10 cellular contexts compared by ENCODE assay signal in genomic region chr19:36245210-36246005, GRCh38. TPM values are rescaled to one million over a fixed set of nuclear protein-coding genes. Genes with fewer than 3 reads are reported as not detected.
DNase-seq lines count a peak whose midpoint lies in the region; ATAC-seq lines count a peak whose summit lies in the region.
"Had no signal": no experiment of that assay in that cellular context is flagged by ENCODE, and none has a peak within 500 bp of the region (broad histone marks: within the 10 kb centered on the region; RNA-seq: fewer than 3 reads in every experiment).

No MANE protein-coding gene starts in this region.

- H4K8ac ChIP-seq in trophoblast cell (ENCODE audit: low read depth, low read length): peak overlapping the region; percentile 36

- no peak overlapping the region for H4K91ac ChIP-seq in trophoblast cell (ENCODE audit: low read depth, low read length)

- H3K27ac ChIP-seq in trophoblast cell (ENCODE audit: low read depth, low read length): no peak overlapping the region
- H3K27ac ChIP-seq: right lobe of liver had no signal

- H3K4me1 Mint-ChIP-seq in activated naive CD4-positive, alpha-beta T cell treated with anti-CD3 and anti-CD28 coated beads, Interleukin-2, amount 10 ng/mL, durations not matched to agents 7 days and 5 days: no peaks in the 10 kb centered on the region

- no peak overlapping the region for H3K14ac ChIP-seq in trophoblast cell (ENCODE audit: low read length)

- H2BK120ac ChIP-seq in trophoblast cell (ENCODE audit: insufficient read depth, low read length, poor library complexity): no peak overlapping the region

- H2BK12ac ChIP-seq in trophoblast cell (ENCODE audit: low read length): no peak overlapping the region

- H4K12ac ChIP-seq in trophoblast cell (ENCODE audit: low read depth, low read length): no peak overlapping the region

- H3K23ac ChIP-seq in trophoblast cell (ENCODE audit: low read length): no peak overlapping the region

- no peak overlapping the region for H3K27ac Mint-ChIP-seq in activated naive CD4-positive, alpha-beta T cell treated with anti-CD3 and anti-CD28 coated beads, Interleukin-2, amount 10 ng/mL, durations not matched to agents 7 days and 5 days

- H3K27me3 Mint-ChIP-seq in activated naive CD4-positive, alpha-beta T cell treated with anti-CD3 and anti-CD28 coated beads, Interleukin-2, amount 10 ng/mL, durations not matched to agents 7 days and 5 days: peaks cover 15% of the 10 kb centered on the region

- H3K36me3 ChIP-seq in trophoblast cell (ENCODE audit: control insufficient read depth in 1 of 2, insufficient read depth in 2 of 2, low read length in 2 of 2): no peaks in the 10 kb centered on the region
- H3K36me3 ChIP-seq: right lobe of liver had no signal

- peak overlapping the region; percentile 67 for H3K4me3 ChIP-seq in trophoblast cell (ENCODE audit: low read depth, low read length)

- H3K79me2 ChIP-seq in trophoblast cell (ENCODE audit: control insufficient read depth, insufficient read depth, low read length, poor library complexity): no peaks in the 10 kb centered on the region

- H3K9me3 Mint-ChIP-seq in activated naive CD4-positive, alpha-beta T cell treated with anti-CD3 and anti-CD28 coated beads, Interleukin-2, amount 10 ng/mL, durations not matched to agents 7 days and 5 days: peaks cover 47% of the 10 kb centered on the region

- DNase-seq in D341Med (ENCODE audit: low spot score) (peak; percentile 38), RPMI7951 (ENCODE audit: low read depth) (peak; percentile 17), Right ventricle myocardium superior (no peak), trophoblast cell (peak in 1 of 2 donors; percentile 42)
- no peak for DNase-seq in activated naive CD4-positive, alpha-beta T cell treated with anti-CD3 and anti-CD28 coated beads, Interleukin-2, amount 10 ng/mL, durations not matched to agents 7 days and 5 days
- no peak for DNase-seq in central memory CD4-positive, alpha-beta T cell
- DNase-seq: NCI-H146, right lobe of liver had no signal

- no peak overlapping the region for H3K9ac ChIP-seq in trophoblast cell (ENCODE audit: low read length)

- peaks cover 9% of the 10 kb centered on the region for H3K36me3 Mint-ChIP-seq in activated naive CD4-positive, alpha-beta T cell treated with anti-CD3 and anti-CD28 coated beads, Interleukin-2, amount 10 ng/mL, durations not matched to agents 7 days and 5 days

- peak overlapping the region; percentile 82 for H3K4me2 ChIP-seq in trophoblast cell (ENCODE audit: low read length)

- CTCF ChIA-PET in activated naive CD4-positive, alpha-beta T cell treated with anti-CD3 and anti-CD28 coated beads, Interleukin-2, amount 10 ng/mL, durations not matched to agents 7 days and 5 days (lab: Charles Lee): no interaction called here

- no peak overlapping the region for H2BK5ac ChIP-seq in trophoblast cell (ENCODE audit: low read depth, low read length, poor library complexity)

- ATAC-seq in Right ventricle myocardium superior (ENCODE audit: poor library complexity) (peak; percentile 58), HG02678 (IDR thresholded peaks at IDR 0.05; ENCODE audit: unreplicated experiment) (no peak), GM21447 (IDR thresholded peaks at IDR 0.05; ENCODE audit: unreplicated experiment) (no peak)

- no peak overlapping the region for H3K4me3 Mint-ChIP-seq in activated naive CD4-positive, alpha-beta T cell treated with anti-CD3 and anti-CD28 coated beads, Interleukin-2, amount 10 ng/mL, durations not matched to agents 7 days and 5 days

- no peak overlapping the region for H2AK5ac ChIP-seq in trophoblast cell (ENCODE audit: low read length)

- H3K79me1 ChIP-seq in trophoblast cell (ENCODE audit: low read length): no peaks in the 10 kb centered on the region

- no peak overlapping the region for H3K18ac ChIP-seq in trophoblast cell (ENCODE audit: low read length)

- WGBS in trophoblast cell (ENCODE audit: extremely low coverage, insufficient coverage, insufficient read length): no CpG with 5 or more reads among the region's 63 CpGs

- no peak overlapping the region for H3K4ac ChIP-seq in trophoblast cell (ENCODE audit: low read depth, low read length)

- peaks cover 9% of the 10 kb centered on the region for H3K9me3 ChIP-seq in trophoblast cell (ENCODE audit: insufficient read depth, low read depth, low read length)
- H3K9me3 ChIP-seq: right lobe of liver had no signal

- peak overlapping the region; percentile 3 for H2AFZ ChIP-seq in trophoblast cell (ENCODE audit: insufficient read depth, low read length, poor library complexity)

- intact Hi-C loops in Right ventricle myocardium superior (cut with DNase I): no loop called here

- peaks cover 3 to 5% of the 10 kb centered on the region in 2 experiments for H3K4me1 ChIP-seq in trophoblast cell (ENCODE audit: control insufficient read depth in 1 of 2, insufficient read depth in 2 of 2, low read length in 2 of 2)
- H3K4me1 ChIP-seq: right lobe of liver had no signal

- no peaks in the 10 kb centered on the region for H3K27me3 ChIP-seq in trophoblast cell (ENCODE audit: insufficient read depth, low read length)
- H3K27me3 ChIP-seq: right lobe of liver had no signal

RNA-seq across cellular contexts. Expression of gene ZNF146, which starts 30.5 kb away (rescaled TPM):
- 103 and 114 TPM in 2 replicates for total RNA-seq in RPMI7951 (2014; rRNA removed; shearing (Covaris generic))
- total RNA-seq in Right ventricle myocardium superior: 29.6 TPM
- polyA plus RNA-seq in trophoblast cell (2013): 51.0 and 52.9 TPM in 2 replicates

RNA-seq across cellular contexts. Expression of gene ZNF565, which starts 30.9 kb away (rescaled TPM):
- total RNA-seq in RPMI7951 (2014; rRNA removed; shearing (Covaris generic)): 2.6 and 3.6 TPM in 2 replicates
- total RNA-seq in Right ventricle myocardium superior: 3.9 TPM
- polyA plus RNA-seq in trophoblast cell (2013): 2.7 and 2.8 TPM in 2 replicates

Comparison
In these comparisons a context has a peak if more than half of its experiments do, and no peak if none do; other contexts are left out.
1. DNase-seq: peak in D341Med (single experiment) and RPMI7951 (single experiment); none in Right ventricle myocardium superior (single experiment), activated naive CD4-positive, alpha-beta T cell treated with anti-CD3 and anti-CD28 coated beads, Interleukin-2, amount 10 ng/mL, durations not matched to agents 7 days and 5 days (single experiment) and central memory CD4-positive, alpha-beta T cell (single experiment).